ENCODE assay signal across 25 cellular contexts in genomic region chr12:78198896-78199295, GRCh38.
"Had no signal": no experiment of that assay in that cellular context is flagged by ENCODE, and none has a peak within 500 bp of the region (broad histone marks: within the 10 kb centered on the region; RNA-seq: fewer than 3 reads in every experiment).

No MANE protein-coding gene starts in this region.

- H3K27ac ChIP-seq: epithelial cell of prostate, esophagus squamous epithelium had no signal

- DNase-seq: activated CD4-positive, alpha-beta memory T cell treated with anti-CD3 and anti-CD28 coated beads, Interleukin-2, amount 10 ng/mL, durations not matched to agents 7 days and 5 days; activated CD4-positive, alpha-beta T cell treated with anti-CD3 and anti-CD28 coated beads for 4 hours; activated CD4-positive, alpha-beta T cell treated with anti-CD3 and anti-CD28 coated beads, Interleukin-2, amount 10 ng/mL, durations not matched to agents 7 days and 5 days; activated CD4-positive, alpha-beta T cell treated with anti-CD3 and anti-CD28 coated beads, Interleukin-2, amount 50 U/mL, for 4 hours; activated CD4-positive, CD25-positive, alpha-beta regulatory T cell; activated CD4-positive, CD25-positive, alpha-beta regulatory T cell treated with anti-CD3 and anti-CD28 coated beads, Interleukin-2, amount 50 U/mL, for 72 hours; activated CD8-positive, alpha-beta memory T cell treated with anti-CD3 and anti-CD28 coated beads, Interleukin-2, amount 50 U/mL, for 48 hours; activated gamma-delta T cell; activated naive CD4-positive, alpha-beta T cell; activated naive CD4-positive, alpha-beta T cell treated with anti-CD3 and anti-CD28 coated beads, Interleukin-2, amount 50 U/mL, for 16 hours; activated T-cell treated with anti-CD3 and anti-CD28 coated beads for 4 hours; activated T-cell treated with anti-CD3 and anti-CD28 coated beads, Interleukin-2, amount 50 U/mL, for 24 hours; activated T-cell treated with anti-CD3 and anti-CD28 coated beads, Interleukin-2, amount 50 U/mL, for 72 hours; amniotic stem cell; cortex of kidney; dermis blood vessel endothelial cell; effector CD8-positive, alpha-beta T cell; esophagus squamous epithelium; foreskin fibroblast; T-helper 1 cell; T-helper 17 cell; T1000 had no signal

- H3K4me3 ChIP-seq: esophagus squamous epithelium had no signal

- H3K27ac Mint-ChIP-seq: activated CD4-positive, alpha-beta memory T cell treated with anti-CD3 and anti-CD28 coated beads, Interleukin-2, amount 10 ng/mL, durations not matched to agents 7 days and 5 days; activated CD4-positive, alpha-beta T cell treated with anti-CD3 and anti-CD28 coated beads, Interleukin-2, amount 10 ng/mL, durations not matched to agents 7 days and 5 days; activated naive CD8-positive, alpha-beta T cell; activated T-cell treated with anti-CD3 and anti-CD28 coated beads, Interleukin-2, amount 50 U/mL, for 24 hours; activated T-cell treated with anti-CD3 and anti-CD28 coated beads, Interleukin-2, amount 50 U/mL, for 72 hours; T-helper 17 cell; T-helper 2 cell treated with Interferon-gamma antibody and Interleukin-4, amounts not matched to agents 5 μg/mL and 100 μg/mL, for 36 hours had no signal

- H3K4me3 Mint-ChIP-seq: activated CD4-positive, alpha-beta memory T cell treated with anti-CD3 and anti-CD28 coated beads, Interleukin-2, amount 10 ng/mL, durations not matched to agents 7 days and 5 days; activated CD4-positive, alpha-beta T cell treated with anti-CD3 and anti-CD28 coated beads, Interleukin-2, amount 10 ng/mL, durations not matched to agents 7 days and 5 days; activated naive CD8-positive, alpha-beta T cell; activated T-cell treated with anti-CD3 and anti-CD28 coated beads, Interleukin-2, amount 50 U/mL, for 24 hours; activated T-cell treated with anti-CD3 and anti-CD28 coated beads, Interleukin-2, amount 50 U/mL, for 72 hours; T-helper 17 cell; T-helper 2 cell treated with Interferon-gamma antibody and Interleukin-4, amounts not matched to agents 5 μg/mL and 100 μg/mL, for 36 hours had no signal

- H3K27me3 Mint-ChIP-seq: activated CD4-positive, alpha-beta memory T cell treated with anti-CD3 and anti-CD28 coated beads, Interleukin-2, amount 10 ng/mL, durations not matched to agents 7 days and 5 days; activated CD4-positive, alpha-beta T cell treated with anti-CD3 and anti-CD28 coated beads, Interleukin-2, amount 10 ng/mL, durations not matched to agents 7 days and 5 days; activated naive CD8-positive, alpha-beta T cell; activated T-cell treated with anti-CD3 and anti-CD28 coated beads, Interleukin-2, amount 50 U/mL, for 24 hours; T-helper 17 cell had no signal

- H3K36me3 Mint-ChIP-seq: activated naive CD8-positive, alpha-beta T cell had no signal

- H3K4me1 ChIP-seq: esophagus squamous epithelium had no signal

- H3K9me3 Mint-ChIP-seq: activated CD4-positive, alpha-beta T cell treated with anti-CD3 and anti-CD28 coated beads, Interleukin-2, amount 10 ng/mL, durations not matched to agents 7 days and 5 days had no signal

- H3K9me3 ChIP-seq: esophagus squamous epithelium had no signal

- H3K4me1 Mint-ChIP-seq: activated CD4-positive, alpha-beta memory T cell treated with anti-CD3 and anti-CD28 coated beads, Interleukin-2, amount 10 ng/mL, durations not matched to agents 7 days and 5 days; activated CD4-positive, alpha-beta T cell treated with anti-CD3 and anti-CD28 coated beads, Interleukin-2, amount 10 ng/mL, durations not matched to agents 7 days and 5 days; T-helper 17 cell had no signal

- H3K27me3 ChIP-seq: esophagus squamous epithelium had no signal

- H3K36me3 ChIP-seq: esophagus squamous epithelium had no signal
